In genomic region chr10:22253578-22253882, GRCh38 we compare ENCODE assay signal across 1 cellular context.
TF ChIP-seq lines count a peak whose summit lies in the region.

No MANE protein-coding gene starts in this region.

TF ChIP-seq in WTC11, 78 proteins besides CTCF, POLR2A, EP300 and RAD21 (continued from another document):
- TF ChIP-seq ZNF532 (CRISPR knock-in tag; IDR thresholded peaks at IDR 0.05; ENCODE audit: borderline replicate concordance) (no peak), E2F5 (CRISPR knock-in tag; IDR thresholded peaks at IDR 0.05) (no peak), AR (CRISPR knock-in tag; IDR thresholded peaks at IDR 0.05) (no peak), JAZF1 (CRISPR knock-in tag; IDR thresholded peaks at IDR 0.05) (no peak), ATF2 (CRISPR knock-in tag; IDR thresholded peaks at IDR 0.05; ENCODE audit: borderline replicate concordance, low read depth) (no peak), ERG (CRISPR knock-in tag; IDR thresholded peaks at IDR 0.05) (no peak), RORB (CRISPR knock-in tag; IDR thresholded peaks at IDR 0.05) (no peak), GABPB1 (CRISPR knock-in tag; IDR thresholded peaks at IDR 0.05) (no peak)
